Comparison of ENCODE assay signal across 1 cellular context in genomic region chr10:11611248-11612003, GRCh38.
TF ChIP-seq lines count a peak whose summit lies in the region.

TSS of gene USP6NL (minus strand) at chr10:11611650. CDS start at chr10:11597634, 14,016 bp downstream.

TF ChIP-seq in HepG2, 621 proteins besides CTCF, POLR2A, EP300 and RAD21 (continued from another document and continues in another):
- TF ChIP-seq TFDP1 (CRISPR knock-in tag; IDR thresholded peaks at IDR 0.05; ENCODE audit: borderline replicate concordance) (peak; percentile 63; the same call in 1 of the 2 replicates), PRDM10 (CRISPR knock-in tag; IDR thresholded peaks at IDR 0.05; ENCODE audit: low read depth) (no peak), ZNF839 (CRISPR knock-in tag; IDR thresholded peaks at IDR 0.05; ENCODE audit: borderline replicate concordance) (no peak), ZNF558 (CRISPR knock-in tag; IDR thresholded peaks at IDR 0.05; ENCODE audit: borderline replicate concordance) (no peak; the same call in 1 of the 2 replicates), ZBTB7A (CRISPR knock-in tag; IDR thresholded peaks at IDR 0.05) (no peak), BATF2 (CRISPR knock-in tag; IDR thresholded peaks at IDR 0.05) (no peak), ZNF598 (CRISPR knock-in tag; IDR thresholded peaks at IDR 0.05; ENCODE audit: borderline replicate concordance) (no peak), NFAT5 (CRISPR knock-in tag; IDR thresholded peaks at IDR 0.05) (no peak), XRCC5 (optimal IDR thresholded peaks at IDR 0.05; ENCODE audit: low read length) (no peak), ZNF747 (CRISPR knock-in tag; IDR thresholded peaks at IDR 0.05; ENCODE audit: borderline replicate concordance) (no peak), ZNF770 (CRISPR knock-in tag; IDR thresholded peaks at IDR 0.05) (0 out of 2 replicates have a peak, but pooled peaks have one; percentile 12), ZNF879 (CRISPR knock-in tag; IDR thresholded peaks at IDR 0.05) (no peak), RBAK (CRISPR knock-in tag; IDR thresholded peaks at IDR 0.05) (no peak), FUBP1 (CRISPR knock-in tag; IDR thresholded peaks at IDR 0.05; ENCODE audit: borderline replicate concordance) (no peak), RAD51 (IDR thresholded peaks at IDR 0.05; ENCODE audit: borderline replicate concordance) (no peak), ZBTB26 (CRISPR knock-in tag; IDR thresholded peaks at IDR 0.05; ENCODE audit: borderline replicate concordance) (no peak), NFE2 (CRISPR knock-in tag; IDR thresholded peaks at IDR 0.05) (no peak), TMF1 (CRISPR knock-in tag; IDR thresholded peaks at IDR 0.05; ENCODE audit: low read depth) (no peak), TP53 (CRISPR knock-in tag; conservative IDR thresholded peaks at IDR 0.05) (no peak), ZNF800 (CRISPR knock-in tag; IDR thresholded peaks at IDR 0.05) (no peak), ZNF12 (CRISPR knock-in tag; IDR thresholded peaks at IDR 0.05) (no peak), PHF5A (CRISPR knock-in tag; IDR thresholded peaks at IDR 0.05; ENCODE audit: low read depth, unreplicated experiment) (no peak), ZNF562 (CRISPR knock-in tag; IDR thresholded peaks at IDR 0.05; ENCODE audit: borderline replicate concordance) (no peak), MED8 (CRISPR knock-in tag; IDR thresholded peaks at IDR 0.05; ENCODE audit: insufficient replicate concordance) (no peak), TCF7 (IDR thresholded peaks at IDR 0.05; ENCODE audit: low read depth) (no peak), STAT5B (CRISPR knock-in tag; IDR thresholded peaks at IDR 0.05) (no peak), ZNF567 (CRISPR knock-in tag; IDR thresholded peaks at IDR 0.05; ENCODE audit: borderline replicate concordance) (no peak), ZKSCAN1 (IDR thresholded peaks at IDR 0.05; ENCODE audit: low read length) (no peak), THRA (CRISPR knock-in tag; IDR thresholded peaks at IDR 0.05; ENCODE audit: borderline replicate concordance) (no peak), FOXP4 (CRISPR knock-in tag; IDR thresholded peaks at IDR 0.05) (no peak), U2AF1 (optimal IDR thresholded peaks at IDR 0.05; ENCODE audit: low read depth, low read length) (no peak), MAZ (IDR thresholded peaks at IDR 0.05; ENCODE audit: borderline replicate concordance, low read depth, low read length) (peak; percentile 80), MAZ (CRISPR knock-in tag; IDR thresholded peaks at IDR 0.05; ENCODE audit: low read depth) (no peak; the same call in 1 of the 2 replicates), MEIS2 (CRISPR knock-in tag; IDR thresholded peaks at IDR 0.05) (peak; percentile 48; the same call in 1 of the 2 replicates), ZMYM2 (CRISPR knock-in tag; IDR thresholded peaks at IDR 0.05) (no peak), ZNF615 (CRISPR knock-in tag; IDR thresholded peaks at IDR 0.05; ENCODE audit: borderline replicate concordance) (no peak), SRSF4 (IDR thresholded peaks at IDR 0.05; ENCODE audit: low read depth, low read length, poor library complexity, severe bottlenecking) (no peak), SIX4 (CRISPR knock-in tag; IDR thresholded peaks at IDR 0.05) (no peak)
